35 cellular contexts compared by ENCODE assay signal in the genomic region with DNA sequence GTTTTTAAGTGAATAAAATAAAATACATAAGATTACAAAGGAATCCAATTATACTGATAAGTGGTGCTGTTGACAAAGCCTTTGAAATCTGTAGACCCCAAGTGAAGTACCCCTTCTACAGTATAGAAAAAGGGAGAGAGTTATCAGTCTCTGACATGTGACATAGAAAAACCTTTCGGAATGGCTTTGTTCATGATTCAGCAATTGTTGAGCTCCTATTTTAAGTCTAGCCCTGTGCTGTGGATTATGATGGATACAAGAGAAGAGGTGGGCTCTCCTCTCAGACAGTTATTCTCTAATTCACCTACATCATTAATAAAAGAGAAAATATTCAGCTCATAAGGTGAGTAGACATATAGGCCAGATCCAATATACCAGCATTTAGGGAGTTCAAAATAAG.
"Had no signal": no experiment of that assay in that cellular context is flagged by ENCODE, and none has a peak within 500 bp of the region (broad histone marks: within the 10 kb centered on the region; RNA-seq: fewer than 3 reads in every experiment).

No MANE protein-coding gene starts in this region.

- H3K36me3 ChIP-seq: MG63 had no signal

- DNase-seq: Karpas-422, Kasumi-1, MG63, MM.1S, MV-4-11, NCI-H1048, NCI-H1092, NCI-H1092 treated with DMSO at 0.1 percent for 48 hours, NCI-H1105, NCI-H1105 treated with DMSO at 0.1 percent for 48 hours, NCI-H1417, NCI-H1417 treated with DMSO at 0.1 percent for 48 hours, NCI-H1436, NCI-H1436 treated with DMSO at 0.1 percent for 48 hours, NCI-H146, NCI-H1694, NCI-H1694 treated with DMSO at 0.1 percent for 48 hours, NCI-H187, NCI-H187 treated with DMSO at 0.1 percent for 48 hours, NCI-H1930, NCI-H2029, NCI-H2029 treated with DMSO at 0.1 percent for 48 hours, NCI-H2081, NCI-H2081 treated with DMSO at 0.1 percent for 48 hours, NCI-H2107, NCI-H2171, NCI-H2171 treated with DMSO at 0.1 percent for 48 hours, NCI-H2227 treated with DMSO at 0.1 percent for 48 hours, NCI-H226, NCI-H345, NCI-H446, NCI-H446 treated with DMSO at 0.1 percent for 48 hours, NCI-H510A, NCI-H510A treated with DMSO at 0.1 percent for 48 hours, NCI-H524 had no signal

- H3K27me3 ChIP-seq: MG63 had no signal

- H3K4me3 ChIP-seq: MG63 had no signal

- H3K9me3 ChIP-seq: MG63 had no signal
